Comparison of ENCODE assay signal across 1 cellular context in genomic region chr19:42758667-42759066, GRCh38.
TF ChIP-seq lines count a peak whose summit lies in the region.
"Not testable (repeated sequence)": the region's sequence is repeated elsewhere in the genome, so short reads cannot be mapped to it uniquely, and the experiment has no call there.

No MANE protein-coding gene starts in this region.

TF ChIP-seq in HepG2, 621 proteins besides CTCF, POLR2A, EP300 and RAD21:
- TF ChIP-seq SMC3 (IDR thresholded peaks at IDR 0.05; ENCODE audit: low read length), result 0 out of 2 replicates have a peak, but pooled peaks have one; percentile 6
- TF ChIP-seq ESRRA (CRISPR knock-in tag; IDR thresholded peaks at IDR 0.05; ENCODE audit: low read depth), result peak; percentile 69; the same call in 1 of the 2 replicates
- TF ChIP-seq NR2F6 (IDR thresholded peaks at IDR 0.05), result not testable (repeated sequence)
- 0 out of 2 replicates have a peak, but pooled peaks have one; percentile 10 for TF ChIP-seq NR2F6 (CRISPR knock-in tag; IDR thresholded peaks at IDR 0.05)
- peak; percentile 34; the same call in 1 of the 2 replicates for TF ChIP-seq HNF4A (CRISPR knock-in tag; IDR thresholded peaks at IDR 0.05)
